In the genomic region with DNA sequence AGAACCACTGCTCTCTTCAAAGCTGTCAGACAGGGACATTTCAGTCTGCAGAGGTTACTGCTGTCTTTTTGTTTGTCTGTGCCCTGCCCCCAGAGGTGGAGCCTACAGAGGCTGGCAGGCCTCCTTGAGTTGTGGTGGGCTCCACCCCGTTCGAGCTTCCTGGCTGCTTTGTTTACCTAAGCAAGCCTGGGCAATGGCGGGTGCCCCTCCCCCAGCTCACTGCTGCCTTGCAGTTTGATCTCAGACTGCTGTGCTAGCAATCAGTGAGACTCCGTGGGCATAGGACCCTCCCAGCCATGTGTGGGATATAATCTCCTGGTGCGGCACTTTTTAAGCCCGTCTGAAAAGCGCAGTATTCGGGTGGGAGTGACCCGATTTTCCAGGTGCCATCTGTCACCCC, we compare ENCODE assay signal across 9 cellular contexts. TPM values are rescaled to one million over a fixed set of nuclear protein-coding genes. Genes with fewer than 3 reads are reported as not detected.
DNase-seq lines count a peak whose midpoint lies in the region; ATAC-seq and TF ChIP-seq lines count a peak whose summit lies in the region.
"Not testable (repeated sequence)": the region's sequence is repeated elsewhere in the genome, so short reads cannot be mapped to it uniquely, and the experiment has no call there.
"Had no signal": no experiment of that assay in that cellular context is flagged by ENCODE, and none has a peak within 500 bp of the region (broad histone marks: within the 10 kb centered on the region; RNA-seq: fewer than 3 reads in every experiment).

No MANE protein-coding gene starts in this region.

- not testable (repeated sequence) for H3K9me3 ChIP-seq in Peyer's patch; naive thymus-derived CD4-positive, alpha-beta T cell (ENCODE audit: control insufficient read depth in 2 of 3, low read length in 3 of 3); upper lobe of left lung

- intact Hi-C loops in activated CD4-positive, alpha-beta T cell treated with anti-CD3 and anti-CD28 coated beads, Interleukin-2, amount 10 ng/mL, durations not matched to agents 24 days and 14 days (cut with micrococcal nuclease); activated T-helper 1 cell treated with anti-CD3 and anti-CD28 coated beads, Interleukin-12 subunit alpha, Interleukin-12 subunit beta, Interleukin-2, Interleukin-4 antibody, amounts not matched to agents 30 ng/mL and 10 ng/mL and 1 ng/mL, durations not matched to agents 14 hours and 24 hours and 36 hours (cut with micrococcal nuclease): not testable (repeated sequence)
- intact Hi-C loops in naive thymus-derived CD4-positive, alpha-beta T cell (cut with micrococcal nuclease): loop anchor here in 1 of 2 donors (1.0 kb wide), 1 partner anchor 17 kb away; a partner anchor contains a TSS

- not testable (repeated sequence) for TF ChIP-seq POLR2A in Peyer's patch (IDR thresholded peaks at IDR 0.05); upper lobe of left lung (IDR thresholded peaks at IDR 0.05)

- peaks cover 23% of the 10 kb centered on the region for H3K36me3 Mint-ChIP-seq in activated CD4-positive, alpha-beta T cell treated with anti-CD3 and anti-CD28 coated beads, Interleukin-2, amount 10 ng/mL, durations not matched to agents 24 days and 14 days (ENCODE audit: low read depth)
- H3K36me3 Mint-ChIP-seq in activated T-helper 1 cell treated with anti-CD3 and anti-CD28 coated beads, Interleukin-12 subunit alpha, Interleukin-12 subunit beta, Interleukin-2, Interleukin-4 antibody, amounts not matched to agents 30 ng/mL and 10 ng/mL and 1 ng/mL, durations not matched to agents 14 hours and 24 hours and 36 hours (ENCODE audit: low read depth): peaks cover 11% of the 10 kb centered on the region
- not testable (repeated sequence) for H3K36me3 Mint-ChIP-seq in central memory CD8-positive, alpha-beta T cell (ENCODE audit: insufficient read depth)
- H3K36me3 Mint-ChIP-seq in naive thymus-derived CD4-positive, alpha-beta T cell: peaks cover 14 to 51% (median 15%) of the 10 kb centered on the region in 5 donors

- not testable (repeated sequence) for H3K4me3 Mint-ChIP-seq in activated CD4-positive, alpha-beta T cell treated with anti-CD3 and anti-CD28 coated beads, Interleukin-2, amount 10 ng/mL, durations not matched to agents 24 days and 14 days; activated T-helper 1 cell treated with anti-CD3 and anti-CD28 coated beads, Interleukin-12 subunit alpha, Interleukin-12 subunit beta, Interleukin-2, Interleukin-4 antibody, amounts not matched to agents 30 ng/mL and 10 ng/mL and 1 ng/mL, durations not matched to agents 14 hours and 24 hours and 36 hours
- H3K4me3 Mint-ChIP-seq in central memory CD8-positive, alpha-beta T cell: peak overlapping the region; percentile 13
- peak overlapping the region in 6 of 10 donors; percentile 2 to 55 (median 34) for H3K4me3 Mint-ChIP-seq in naive thymus-derived CD4-positive, alpha-beta T cell

- CTCF ChIA-PET in naive thymus-derived CD4-positive, alpha-beta T cell (lab: Charles Lee): interaction anchor here (0.7 to 1.1 kb wide), 2 partner anchors 15 to 18 kb away, joined by 3 read pairs; a partner anchor contains a TSS

- TF ChIP-seq EP300 in upper lobe of left lung (IDR thresholded peaks at IDR 0.05): not testable (repeated sequence)

- ATAC-seq in central memory CD8-positive, alpha-beta T cell (replicated peaks; ENCODE audit: extremely low read depth, poor library complexity, severe bottlenecking); naive thymus-derived CD4-positive, alpha-beta T cell; upper lobe of left lung (ENCODE audit: low FRiP score in 2 of 2): not testable (repeated sequence)

- not testable (repeated sequence) for TF ChIP-seq CTCF in Peyer's patch (IDR thresholded peaks at IDR 0.05); upper lobe of left lung (IDR thresholded peaks at IDR 0.05)

- peaks cover 25% of the 10 kb centered on the region for H3K9me3 Mint-ChIP-seq in activated CD4-positive, alpha-beta T cell treated with anti-CD3 and anti-CD28 coated beads, Interleukin-2, amount 10 ng/mL, durations not matched to agents 24 days and 14 days
- peaks cover 36% of the 10 kb centered on the region for H3K9me3 Mint-ChIP-seq in activated T-helper 1 cell treated with anti-CD3 and anti-CD28 coated beads, Interleukin-12 subunit alpha, Interleukin-12 subunit beta, Interleukin-2, Interleukin-4 antibody, amounts not matched to agents 30 ng/mL and 10 ng/mL and 1 ng/mL, durations not matched to agents 14 hours and 24 hours and 36 hours
- H3K9me3 Mint-ChIP-seq in central memory CD8-positive, alpha-beta T cell: peaks cover 11% of the 10 kb centered on the region
- H3K9me3 Mint-ChIP-seq in naive thymus-derived CD4-positive, alpha-beta T cell: peaks cover 5 to 59% (median 32%) of the 10 kb centered on the region in 11 donors

- not testable (repeated sequence) for H3K4me3 ChIP-seq in Peyer's patch; naive thymus-derived CD4-positive, alpha-beta T cell (ENCODE audit: low read length); upper lobe of left lung

- not testable (repeated sequence) for H3K36me3 ChIP-seq in Peyer's patch; naive thymus-derived CD4-positive, alpha-beta T cell (ENCODE audit: control insufficient read depth in 2 of 3, insufficient read depth in 3 of 3, low read length in 3 of 3); upper lobe of left lung

- not testable (repeated sequence) for H3K27ac Mint-ChIP-seq in activated CD4-positive, alpha-beta T cell treated with anti-CD3 and anti-CD28 coated beads, Interleukin-2, amount 10 ng/mL, durations not matched to agents 24 days and 14 days; activated T-helper 1 cell treated with anti-CD3 and anti-CD28 coated beads, Interleukin-12 subunit alpha, Interleukin-12 subunit beta, Interleukin-2, Interleukin-4 antibody, amounts not matched to agents 30 ng/mL and 10 ng/mL and 1 ng/mL, durations not matched to agents 14 hours and 24 hours and 36 hours
- peak overlapping the region; percentile 70 for H3K27ac Mint-ChIP-seq in central memory CD8-positive, alpha-beta T cell (ENCODE audit: low read depth)
- H3K27ac Mint-ChIP-seq in naive thymus-derived CD4-positive, alpha-beta T cell: peak overlapping the region in 8 of 9 donors; percentile 1 to 84 (median 63)

- not testable (repeated sequence) for H3K27me3 ChIP-seq in Peyer's patch; naive thymus-derived CD4-positive, alpha-beta T cell (ENCODE audit: control insufficient read depth in 2 of 2, insufficient read depth in 2 of 2, low read length in 2 of 2); upper lobe of left lung

- H3K27ac ChIP-seq in Peyer's patch; naive thymus-derived CD4-positive, alpha-beta T cell (ENCODE audit: low read depth, low read length); upper lobe of left lung: not testable (repeated sequence)

- not testable (repeated sequence) for H3K4me1 ChIP-seq in Peyer's patch; naive thymus-derived CD4-positive, alpha-beta T cell (ENCODE audit: control insufficient read depth in 2 of 2, insufficient read depth in 2 of 2, low read length in 2 of 2); upper lobe of left lung

- not testable (repeated sequence) for H3K4me1 Mint-ChIP-seq in activated CD4-positive, alpha-beta T cell treated with anti-CD3 and anti-CD28 coated beads, Interleukin-2, amount 10 ng/mL, durations not matched to agents 24 days and 14 days
- peaks cover 16% of the 10 kb centered on the region for H3K4me1 Mint-ChIP-seq in activated T-helper 1 cell treated with anti-CD3 and anti-CD28 coated beads, Interleukin-12 subunit alpha, Interleukin-12 subunit beta, Interleukin-2, Interleukin-4 antibody, amounts not matched to agents 30 ng/mL and 10 ng/mL and 1 ng/mL, durations not matched to agents 14 hours and 24 hours and 36 hours (ENCODE audit: low read depth)
- peaks cover 24% of the 10 kb centered on the region for H3K4me1 Mint-ChIP-seq in central memory CD8-positive, alpha-beta T cell
- peaks cover 7 to 27% (median 21%) of the 10 kb centered on the region in 7 donors for H3K4me1 Mint-ChIP-seq in naive thymus-derived CD4-positive, alpha-beta T cell

- 76% methylated on average over 9 of the region's 9 CpGs; no CpG with 5 or more reads in 1 of the 2 donors for WGBS in upper lobe of left lung, 2 donors

- POLR2A ChIA-PET in naive thymus-derived CD4-positive, alpha-beta T cell (lab: Charles Lee): interaction anchor here (0.7 kb wide), 1 partner anchor 180 kb away, joined by 3 read pairs; no protein-coding TSS in a partner anchor

- DNase-seq in COR-L47 (lab: John Stamatoyannopoulos, UW): peak; percentile 9
- DNase-seq in NCI-H1417 (lab: John Stamatoyannopoulos, UW): peak in 2 of 3 experiments; percentile 0 to 20
- DNase-seq in Peyer's patch: peak; percentile 49 to 78 (median 59)
- peak; percentile 78 for DNase-seq in activated CD4-positive, alpha-beta T cell treated with anti-CD3 and anti-CD28 coated beads, Interleukin-2, amount 10 ng/mL, durations not matched to agents 24 days and 14 days
- DNase-seq in activated T-helper 1 cell treated with anti-CD3 and anti-CD28 coated beads, Interleukin-12 subunit alpha, Interleukin-12 subunit beta, Interleukin-2, Interleukin-4 antibody, amounts not matched to agents 30 ng/mL and 10 ng/mL and 1 ng/mL, durations not matched to agents 14 hours and 24 hours and 36 hours (ENCODE audit: low spot score): peak; percentile 20
- DNase-seq in central memory CD8-positive, alpha-beta T cell (ENCODE audit: low spot score in 2 of 2): peak in 1 of 2 donors; percentile 62
- DNase-seq in naive thymus-derived CD4-positive, alpha-beta T cell: peak in 7 of 9 donors; percentile 43 to 71 (median 59)
- DNase-seq in upper lobe of left lung: peak; percentile 13 to 28

- H3K27me3 Mint-ChIP-seq in activated CD4-positive, alpha-beta T cell treated with anti-CD3 and anti-CD28 coated beads, Interleukin-2, amount 10 ng/mL, durations not matched to agents 24 days and 14 days; activated T-helper 1 cell treated with anti-CD3 and anti-CD28 coated beads, Interleukin-12 subunit alpha, Interleukin-12 subunit beta, Interleukin-2, Interleukin-4 antibody, amounts not matched to agents 30 ng/mL and 10 ng/mL and 1 ng/mL, durations not matched to agents 14 hours and 24 hours and 36 hours (ENCODE audit: insufficient read depth); central memory CD8-positive, alpha-beta T cell; naive thymus-derived CD4-positive, alpha-beta T cell: not testable (repeated sequence)

RNA-seq across cellular contexts. Expression of a gene that starts 17.3 kb away (rescaled TPM):
- total RNA-seq in Peyer's patch (10 to 100 TPM; 34.7 to 87.0 (median 43.2) TPM), upper lobe of left lung (10 to 100 TPM in 5 of 6 donors, 1 to 10 TPM in 1; 4.7 to 34.0 (median 21.4) TPM)
- total RNA-seq in activated CD4-positive, alpha-beta T cell treated with anti-CD3 and anti-CD28 coated beads, Interleukin-2, amount 10 ng/mL, durations not matched to agents 24 days and 14 days: 56.3 and 60.3 TPM in 2 replicates
- total RNA-seq in activated T-helper 1 cell treated with anti-CD3 and anti-CD28 coated beads, Interleukin-12 subunit alpha, Interleukin-12 subunit beta, Interleukin-2, Interleukin-4 antibody, amounts not matched to agents 30 ng/mL and 10 ng/mL and 1 ng/mL, durations not matched to agents 14 hours and 24 hours and 36 hours: 80.6 and 81.8 TPM in 2 replicates
- 100 to 1,000 TPM; 124 to 169 (median 159) TPM for total RNA-seq in naive thymus-derived CD4-positive, alpha-beta T cell
- 100 to 1,000 TPM; 105 to 204 TPM for polyA plus RNA-seq in naive thymus-derived CD4-positive, alpha-beta T cell
- polyA plus RNA-seq: K562 had no signal
